8 cellular contexts compared by ENCODE assay signal in the genomic region with DNA sequence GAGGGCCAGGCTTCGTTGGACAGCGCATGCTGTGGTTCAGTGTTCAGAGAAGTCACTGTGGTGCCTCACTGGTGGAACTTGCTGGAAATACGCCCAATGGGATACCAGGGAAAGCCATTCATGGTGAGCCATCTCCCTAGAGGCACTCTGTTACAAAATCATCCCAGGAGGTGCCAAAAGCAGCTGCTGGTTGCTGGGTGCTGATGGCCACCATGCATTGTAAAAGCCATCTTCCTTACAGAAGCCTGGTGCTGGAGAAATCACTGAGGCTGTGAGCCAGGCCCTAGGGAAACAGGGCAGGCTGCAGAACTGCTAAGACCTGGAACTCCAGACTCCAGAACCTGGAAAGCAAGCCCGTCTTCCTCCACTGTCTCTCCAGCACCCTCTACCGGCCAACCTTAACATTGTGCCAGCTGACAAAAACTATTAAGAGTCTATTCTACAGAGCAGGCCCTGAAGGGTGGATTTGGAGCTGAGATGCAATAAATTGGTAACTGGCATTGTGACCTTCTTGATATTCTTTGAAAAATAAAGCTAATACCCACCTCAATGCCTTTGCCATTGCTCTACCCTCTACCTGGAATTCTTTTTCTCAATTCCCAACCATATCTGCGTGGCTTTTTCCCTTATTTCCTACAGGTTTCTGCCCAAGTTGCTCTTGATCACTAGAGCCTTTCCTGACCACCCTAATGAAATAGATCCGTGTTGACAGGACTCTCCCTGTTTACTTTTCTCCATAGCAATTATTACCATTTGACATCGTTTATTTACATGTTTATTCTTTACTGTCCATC. TPM values are rescaled to one million over a fixed set of nuclear protein-coding genes. Genes with fewer than 3 reads are reported as not detected.
DNase-seq lines count a peak whose midpoint lies in the region; ATAC-seq, FAIRE-seq and TF ChIP-seq lines count a peak whose summit lies in the region.

No MANE protein-coding gene starts in this region.

- H3K4me3 ChIP-seq in coronary artery: no peak overlapping the region
- no peak overlapping the region for H3K4me3 ChIP-seq in right lobe of liver

- intact Hi-C loops in right lobe of liver (cut with DNase I): no loop called here

- FAIRE-seq in H54 (lab: Jason Lieb, UNC): peak; percentile 62

- 31% methylated on average over 5 of the region's 8 CpGs for WGBS in right lobe of liver (ENCODE audit: insufficient coverage, low coverage, low lambda C conversion rate, missing lambda C conversion rate)

- no peak overlapping the region for H3K27ac ChIP-seq in coronary artery
- H3K27ac ChIP-seq in right lobe of liver: no peak overlapping the region

- H3K27me3 ChIP-seq in right lobe of liver: no peaks in the 10 kb centered on the region

- no peaks in the 10 kb centered on the region for H3K4me1 ChIP-seq in right lobe of liver

- DNase-seq in AG20443 (ENCODE audit: low spot score) (peak; percentile 87), H54 (ENCODE audit: insufficient read length, low spot score) (peak; percentile 51), NCI-H446 treated with DMSO at 0.1 percent for 48 hours (lab: John Stamatoyannopoulos, UW) (peak; percentile 18), coronary artery (ENCODE audit: low spot score) (no peak), right lobe of liver (peak in 2 of 3 donors; percentile 63 to 75), GF-D8 (lab: John Stamatoyannopoulos, UW) (no peak)
- peak; percentile 83 for DNase-seq in activated CD4-positive, alpha-beta T cell treated with anti-CD3 and anti-CD28 coated beads for 48 hours
- DNase-seq in stimulated activated CD8-positive, alpha-beta memory T cell treated with anti-CD3 and anti-CD28 coated beads, Interleukin-12 subunit alpha, Interleukin-12 subunit beta, amount 100 ng/mL, for 1 hour (ENCODE audit: low read depth): peak; percentile 47

- H3K36me3 ChIP-seq in right lobe of liver: no peaks in the 10 kb centered on the region

- ATAC-seq in right lobe of liver: peak; percentile 91 to 97 (median 95)

- no peaks in the 10 kb centered on the region for H3K9me3 ChIP-seq in right lobe of liver

- TF ChIP-seq CTCF in coronary artery (IDR thresholded peaks at IDR 0.05) (peak; percentile 83), right lobe of liver (IDR thresholded peaks at IDR 0.05) (peak; percentile 76 to 88 (median 86))

- TF ChIP-seq POLR2A in H54 (IDR thresholded peaks at IDR 0.05; ENCODE audit: low read depth, low read length) (no peak), right lobe of liver (IDR thresholded peaks at IDR 0.05) (no peak)

RNA-seq across cellular contexts. Expression of a gene that starts 18.5 kb away (rescaled TPM):
- 100 to 1,000 TPM in 1 of 6 experiments, 10 to 100 TPM in 5; 25.4 to 105 (median 48.1) TPM for total RNA-seq in right lobe of liver

RNA-seq across cellular contexts. Expression of a gene that starts 56.6 kb away (rescaled TPM):
- 1 to 10 TPM; 3.9 to 7.3 (median 6.0) TPM for total RNA-seq in right lobe of liver

Comparison
In these comparisons a context has a peak if more than half of its experiments do, and no peak if none do; other contexts are left out.
1. DNase-seq: peak in AG20443 (single experiment), H54 (single experiment), NCI-H446 treated with DMSO at 0.1 percent for 48 hours (single experiment), activated CD4-positive, alpha-beta T cell treated with anti-CD3 and anti-CD28 coated beads for 48 hours (single experiment), right lobe of liver (2 of 3) and stimulated activated CD8-positive, alpha-beta memory T cell treated with anti-CD3 and anti-CD28 coated beads, Interleukin-12 subunit alpha, Interleukin-12 subunit beta, amount 100 ng/mL, for 1 hour (single experiment); none in coronary artery (single experiment) and GF-D8 (single experiment).